In the genomic region with DNA sequence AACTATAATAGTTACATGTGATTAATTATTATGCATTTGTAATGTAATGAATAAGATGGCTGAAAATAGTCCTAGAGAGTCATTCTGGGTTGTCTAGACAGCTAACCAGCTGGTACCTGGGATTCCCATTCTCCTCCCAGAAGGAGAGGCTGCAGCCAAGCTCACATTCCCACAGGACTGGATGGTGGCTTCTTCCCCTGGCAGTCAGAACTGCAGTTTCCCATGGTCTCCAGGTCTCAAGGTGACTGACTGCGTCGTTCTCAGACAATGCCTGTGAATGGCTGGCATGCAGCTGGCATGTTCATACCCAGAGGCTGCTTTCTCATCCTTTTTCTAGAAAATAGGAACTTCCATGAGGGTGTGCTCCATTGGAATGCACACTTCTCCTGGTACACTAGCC, we compare ENCODE assay signal across 30 cellular contexts. TPM values are rescaled to one million over a fixed set of nuclear protein-coding genes. Genes with fewer than 3 reads are reported as not detected.
"Had no signal": no experiment of that assay in that cellular context is flagged by ENCODE, and none has a peak within 500 bp of the region (broad histone marks: within the 10 kb centered on the region; RNA-seq: fewer than 3 reads in every experiment).

No MANE protein-coding gene starts in this region.

- H3K4me3 Mint-ChIP-seq: activated CD4-positive, alpha-beta T cell treated with anti-CD3 and anti-CD28 coated beads for 36 hours; activated CD8-positive, alpha-beta T cell treated with anti-CD3 and anti-CD28 coated beads, Interleukin-2, amount 10 ng/mL, durations not matched to agents 7 days and 5 days; activated naive CD8-positive, alpha-beta T cell treated with anti-CD3 and anti-CD28 coated beads, Interleukin-2, amount 10 ng/mL, durations not matched to agents 7 days and 5 days; central memory CD8-positive, alpha-beta T cell; T-helper 17 cell had no signal

- DNase-seq: activated CD4-positive, alpha-beta T cell treated with anti-CD3 and anti-CD28 coated beads for 36 hours; activated CD8-positive, alpha-beta memory T cell treated with anti-CD3 and anti-CD28 coated beads, Interleukin-2, amount 50 U/mL, for 48 hours; activated CD8-positive, alpha-beta T cell treated with anti-CD3 and anti-CD28 coated beads, Interleukin-2, amount 10 ng/mL, durations not matched to agents 7 days and 5 days; activated naive CD4-positive, alpha-beta T cell treated with anti-CD3 and anti-CD28 coated beads, Interleukin-2, amount 50 U/mL, for 16 hours; activated naive CD8-positive, alpha-beta T cell treated with anti-CD3 and anti-CD28 coated beads, Interleukin-2, amount 10 ng/mL, durations not matched to agents 7 days and 5 days; activated T-cell treated with anti-CD3 and anti-CD28 coated beads, Interleukin-2, amount 50 U/mL, for 1 hour; adrenal gland; anterior cingulate cortex; body of pancreas; IMR-90; Kasumi-1; KBM-7; NCI-H1048; NCI-H146; NCI-H187 treated with DMSO at 0.1 percent for 48 hours; NCI-H2081 treated with DMSO at 0.1 percent for 48 hours; NCI-H2171 treated with DMSO at 0.1 percent for 48 hours; NCI-H226; NCI-H526; NCI-H82; OCI-M1; RPMI8226; SHP77; T-helper 17 cell had no signal

- H3K4me1 Mint-ChIP-seq: activated CD4-positive, alpha-beta T cell treated with anti-CD3 and anti-CD28 coated beads for 36 hours; activated naive CD8-positive, alpha-beta T cell treated with anti-CD3 and anti-CD28 coated beads, Interleukin-2, amount 10 ng/mL, durations not matched to agents 7 days and 5 days; central memory CD8-positive, alpha-beta T cell; T-helper 17 cell had no signal

- H3K36me3 ChIP-seq: adrenal gland, SJSA1 had no signal

- H3K9me3 ChIP-seq: adrenal gland, body of pancreas, SJSA1 had no signal

- H3K27me3 ChIP-seq: adrenal gland, body of pancreas had no signal

- H3K4me1 ChIP-seq: adrenal gland, body of pancreas had no signal

- H3K27me3 Mint-ChIP-seq: activated CD4-positive, alpha-beta T cell treated with anti-CD3 and anti-CD28 coated beads for 36 hours; activated naive CD8-positive, alpha-beta T cell treated with anti-CD3 and anti-CD28 coated beads, Interleukin-2, amount 10 ng/mL, durations not matched to agents 7 days and 5 days; central memory CD8-positive, alpha-beta T cell; T-helper 17 cell had no signal

- H3K4me3 ChIP-seq: adrenal gland, body of pancreas, SJSA1 had no signal

- ATAC-seq: activated CD4-positive, alpha-beta T cell treated with anti-CD3 and anti-CD28 coated beads for 36 hours; activated CD8-positive, alpha-beta T cell treated with anti-CD3 and anti-CD28 coated beads, Interleukin-2, amount 10 ng/mL, durations not matched to agents 7 days and 5 days; body of pancreas; Panc1; T-helper 17 cell had no signal

- H3K27ac ChIP-seq: adrenal gland, body of pancreas, SJSA1, VCaP had no signal

- H3K27ac Mint-ChIP-seq: activated CD4-positive, alpha-beta T cell treated with anti-CD3 and anti-CD28 coated beads for 36 hours; activated CD8-positive, alpha-beta T cell treated with anti-CD3 and anti-CD28 coated beads, Interleukin-2, amount 10 ng/mL, durations not matched to agents 7 days and 5 days; activated naive CD8-positive, alpha-beta T cell treated with anti-CD3 and anti-CD28 coated beads, Interleukin-2, amount 10 ng/mL, durations not matched to agents 7 days and 5 days; T-helper 17 cell had no signal

- H3K36me3 Mint-ChIP-seq: activated naive CD8-positive, alpha-beta T cell treated with anti-CD3 and anti-CD28 coated beads, Interleukin-2, amount 10 ng/mL, durations not matched to agents 7 days and 5 days had no signal

RNA-seq across cellular contexts. Expression of gene TAS2R16, which starts 21.3 kb away (rescaled TPM):
- total RNA-seq: activated CD4-positive, alpha-beta T cell treated with anti-CD3 and anti-CD28 coated beads for 36 hours; activated CD8-positive, alpha-beta T cell treated with anti-CD3 and anti-CD28 coated beads, Interleukin-2, amount 10 ng/mL, durations not matched to agents 7 days and 5 days; activated naive CD8-positive, alpha-beta T cell treated with anti-CD3 and anti-CD28 coated beads, Interleukin-2, amount 10 ng/mL, durations not matched to agents 7 days and 5 days; adrenal gland; body of pancreas; bronchial epithelial cell; IMR-90; NCI-H460; SJSA1; T-helper 17 cell had no signal
- polyA plus RNA-seq: adrenal gland, IMR-90 had no signal
